Comparison of ENCODE assay signal across 1 cellular context in the genomic region with DNA sequence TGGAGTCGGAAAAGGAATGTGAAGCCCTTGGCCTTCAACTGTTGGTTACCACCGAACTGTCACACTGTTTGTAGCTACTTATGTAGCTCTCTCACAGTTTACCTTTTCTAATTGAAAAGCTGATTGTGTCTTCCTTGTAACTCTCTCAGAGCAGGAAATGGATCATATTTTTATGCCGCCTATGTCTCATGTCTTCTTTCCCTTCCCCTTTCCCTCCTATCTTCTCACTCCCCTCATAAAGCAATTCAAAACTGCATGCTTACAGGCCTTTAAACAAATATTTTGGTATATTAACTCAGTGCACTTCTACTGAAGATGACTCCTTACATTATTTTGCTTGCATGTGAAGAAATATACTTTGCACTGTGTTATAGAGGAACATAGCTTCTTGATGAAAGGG.
TF ChIP-seq lines count a peak whose summit lies in the region.

No MANE protein-coding gene starts in this region.

TF ChIP-seq in GM23338, 12 proteins besides CTCF, POLR2A, EP300 and RAD21 (continued from another document):
- TF ChIP-seq REST (IDR thresholded peaks at IDR 0.05; ENCODE audit: unreplicated experiment) (no peak), EZH2phosphoT487 (IDR thresholded peaks at IDR 0.05; ENCODE audit: unreplicated experiment) (no peak), ZNF114 (CRISPR knock-in tag; IDR thresholded peaks at IDR 0.05) (no peak), POLR2AphosphoS5 (IDR thresholded peaks at IDR 0.05; ENCODE audit: low read depth) (no peak), STAT1 (IDR thresholded peaks at IDR 0.05; ENCODE audit: unreplicated experiment) (no peak), ZNF331 (CRISPR knock-in tag; IDR thresholded peaks at IDR 0.05; ENCODE audit: low read depth) (no peak)
TF ChIP-seq in GM23338: peak in this region for 0.
